24 cellular contexts compared by ENCODE assay signal in the genomic region with DNA sequence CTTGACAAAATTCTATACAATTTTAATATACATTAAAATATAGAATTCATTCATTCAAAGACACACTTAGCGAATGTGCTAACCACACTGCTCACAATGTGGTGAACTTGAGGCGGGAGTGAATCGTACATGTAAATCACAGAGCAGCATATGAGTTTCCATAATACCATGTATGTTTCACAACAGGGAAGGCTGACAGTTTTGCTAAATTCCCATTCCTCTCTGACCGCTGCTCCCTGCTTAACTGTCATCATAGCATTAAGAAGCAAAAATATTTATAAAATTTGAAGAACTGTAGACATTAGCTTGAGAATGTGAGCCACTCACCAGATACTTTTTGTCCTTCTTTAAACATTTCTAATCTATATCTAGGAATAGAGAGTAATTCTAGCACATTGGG.
DNase-seq lines count a peak whose midpoint lies in the region; ATAC-seq, FAIRE-seq and TF ChIP-seq lines count a peak whose summit lies in the region.
"Had no signal": no experiment of that assay in that cellular context is flagged by ENCODE, and none has a peak within 500 bp of the region (broad histone marks: within the 10 kb centered on the region; RNA-seq: fewer than 3 reads in every experiment).

No MANE protein-coding gene starts in this region.

- 95 to 99% methylated on average over 4 of the region's 4 CpGs for WGBS in pancreas, 2 donors
- 92% methylated on average over 4 of the region's 4 CpGs for WGBS in prostate gland

- no peak overlapping the region for H3K27ac ChIP-seq in pancreas
- H3K27ac ChIP-seq in prostate gland = no peak overlapping the region
- H3K27ac ChIP-seq: C4-2B, SJSA1 had no signal

- no peak for TF ChIP-seq POLR2A in prostate gland (IDR thresholded peaks at IDR 0.05)

- intact Hi-C loops in pancreas (cut with DNase I) (no loop called here), prostate gland (cut with DNase I) (no loop called here)

- H3K4me1 ChIP-seq in adipocyte (ENCODE audit: control insufficient read depth, insufficient read depth, low read length) (peaks cover 4% of the 10 kb centered on the region), pancreas (no peaks in the 10 kb centered on the region), prostate gland (replicated peaks) (no peaks in the 10 kb centered on the region)
- H3K4me1 ChIP-seq: Caco-2, SJSA1 had no signal

- TF ChIP-seq CTCF in pancreas (IDR thresholded peaks at IDR 0.05) = no peak
- TF ChIP-seq CTCF in prostate gland (IDR thresholded peaks at IDR 0.05) = no peak

- FAIRE-seq in pancreas (lab: Jason Lieb, UNC) = no peak
- FAIRE-seq: A204.1, HTR-8/SVneo had no signal

- H3K9ac ChIP-seq in adipocyte (ENCODE audit: low read length) = no peak overlapping the region

- DNase-seq in EH (ENCODE audit: low read depth) (peak; percentile 42), adipocyte (ENCODE audit: low read depth) (peak; percentile 45), fibroblast of peridontal ligament (ENCODE audit: extremely low read depth) (peak; percentile 45), pancreas (no peak), prostate gland (ENCODE audit: low spot score) (no peak)
- DNase-seq: Caco-2; CD8-positive, alpha-beta T cell; EL; GDM1; H7; KG1; MG63; NCI-H2029; NCI-H446 treated with DMSO at 0.1 percent for 48 hours; NCI-H526; NCI-H82; Right ventricle myocardium superior; RPMI8226 had no signal

- H3K27me3 ChIP-seq in adipocyte (replicated peaks; ENCODE audit: control insufficient read depth, insufficient read depth, low read length) = no peaks in the 10 kb centered on the region
- no peaks in the 10 kb centered on the region for H3K27me3 ChIP-seq in pancreas
- H3K27me3 ChIP-seq in prostate gland (replicated peaks; ENCODE audit: insufficient read depth) = no peaks in the 10 kb centered on the region
- H3K27me3 ChIP-seq: MG63, SJSA1 had no signal

- no peaks in the 10 kb centered on the region for H3K36me3 ChIP-seq in adipocyte (ENCODE audit: control insufficient read depth, insufficient read depth, low read length, severe bottlenecking)
- no peaks in the 10 kb centered on the region for H3K36me3 ChIP-seq in pancreas
- no peaks in the 10 kb centered on the region for H3K36me3 ChIP-seq in prostate gland
- H3K36me3 ChIP-seq: MG63, SJSA1 had no signal

- H3K9me3 ChIP-seq in adipocyte (ENCODE audit: control insufficient read depth, low read length) = no peaks in the 10 kb centered on the region
- H3K9me3 ChIP-seq in pancreas = no peaks in the 10 kb centered on the region
- H3K9me3 ChIP-seq in prostate gland = no peaks in the 10 kb centered on the region
- H3K9me3 ChIP-seq: Caco-2, MG63, SJSA1 had no signal

- H3K4me3 ChIP-seq in adipocyte (ENCODE audit: low read length) (no peak overlapping the region), pancreas (no peak overlapping the region), prostate gland (no peak overlapping the region)
- H3K4me3 ChIP-seq: MG63, SJSA1 had no signal

- no peak for ATAC-seq in activated CD4-positive, CD25-positive, alpha-beta regulatory T cell treated with anti-CD3 and anti-CD28 coated beads, Interleukin-2, amount 50 U/mL, for 24 hours
- no peak for ATAC-seq in pancreas
- ATAC-seq in GM21619 (IDR thresholded peaks at IDR 0.05; ENCODE audit: unreplicated experiment) = no peak
- ATAC-seq: CD8-positive, alpha-beta T cell had no signal

Comparison
In these comparisons a context has a peak if more than half of its experiments do, and no peak if none do; other contexts are left out.
1. DNase-seq: peak in EH (single experiment), adipocyte (single experiment) and fibroblast of peridontal ligament (single experiment); none in pancreas (0 of 6) and prostate gland (single experiment).